In the genomic region with DNA sequence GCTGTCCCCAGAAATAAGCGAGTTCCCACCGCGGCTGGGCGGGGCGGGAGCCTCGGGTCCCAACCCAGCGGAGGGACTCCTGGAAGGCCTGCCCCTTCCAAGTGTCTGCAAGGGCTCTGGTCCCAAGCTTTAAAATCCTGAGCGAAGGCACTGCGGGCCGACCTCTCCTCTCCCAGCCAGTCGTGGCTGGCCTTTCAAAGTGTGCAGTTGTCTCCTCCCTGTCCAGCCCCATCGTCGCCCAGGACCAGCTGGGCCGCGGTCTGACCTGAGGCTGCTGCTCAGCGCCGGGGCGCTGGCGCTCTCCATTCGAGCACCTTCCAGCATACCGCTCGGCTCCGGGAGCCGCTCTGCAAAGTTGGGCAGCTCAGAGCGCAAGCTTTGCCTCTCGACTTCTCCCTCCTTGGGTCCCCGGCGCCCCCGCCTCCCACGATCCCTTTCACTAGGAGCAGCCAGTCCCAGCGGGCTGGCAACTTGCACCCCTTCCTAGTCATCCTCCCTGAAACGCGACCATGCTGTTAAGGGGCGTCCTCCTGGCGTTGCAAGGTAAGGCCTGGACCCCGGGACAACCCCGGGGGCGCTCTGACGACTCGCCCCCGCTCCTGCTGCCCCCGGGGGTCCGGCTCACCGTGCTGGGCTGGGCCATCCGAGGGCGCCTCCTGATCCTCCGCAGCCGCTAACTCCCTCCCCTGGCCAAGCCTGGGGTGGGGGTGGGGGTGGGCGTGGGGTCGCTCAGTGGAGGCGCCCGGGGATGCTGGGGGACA, we compare ENCODE assay signal across 9 cellular contexts. TPM values are rescaled to one million over a fixed set of nuclear protein-coding genes. Genes with fewer than 3 reads are reported as not detected.
DNase-seq lines count a peak whose midpoint lies in the region; ATAC-seq, FAIRE-seq and TF ChIP-seq lines count a peak whose summit lies in the region.
"Had no signal": no experiment of that assay in that cellular context is flagged by ENCODE, and none has a peak within 500 bp of the region (broad histone marks: within the 10 kb centered on the region; RNA-seq: fewer than 3 reads in every experiment).

A gene with protein sequence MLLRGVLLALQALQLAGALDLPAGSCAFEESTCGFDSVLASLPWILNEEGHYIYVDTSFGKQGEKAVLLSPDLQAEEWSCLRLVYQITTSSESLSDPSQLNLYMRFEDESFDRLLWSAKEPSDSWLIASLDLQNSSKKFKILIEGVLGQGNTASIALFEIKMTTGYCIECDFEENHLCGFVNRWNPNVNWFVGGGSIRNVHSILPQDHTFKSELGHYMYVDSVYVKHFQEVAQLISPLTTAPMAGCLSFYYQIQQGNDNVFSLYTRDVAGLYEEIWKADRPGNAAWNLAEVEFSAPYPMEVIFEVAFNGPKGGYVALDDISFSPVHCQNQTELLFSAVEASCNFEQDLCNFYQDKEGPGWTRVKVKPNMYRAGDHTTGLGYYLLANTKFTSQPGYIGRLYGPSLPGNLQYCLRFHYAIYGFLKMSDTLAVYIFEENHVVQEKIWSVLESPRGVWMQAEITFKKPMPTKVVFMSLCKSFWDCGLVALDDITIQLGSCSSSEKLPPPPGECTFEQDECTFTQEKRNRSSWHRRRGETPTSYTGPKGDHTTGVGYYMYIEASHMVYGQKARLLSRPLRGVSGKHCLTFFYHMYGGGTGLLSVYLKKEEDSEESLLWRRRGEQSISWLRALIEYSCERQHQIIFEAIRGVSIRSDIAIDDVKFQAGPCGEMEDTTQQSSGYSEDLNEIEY (plus strand): TSS at position 160 of the 761 bp plus-strand sequence. CDS start 350 bp downstream, at position 510.

- FAIRE-seq in H54 (lab: Jason Lieb, UNC) = no peak

- no peak for ATAC-seq in GM18858 (IDR thresholded peaks at IDR 0.05; ENCODE audit: unreplicated experiment)
- ATAC-seq in HG03520 (IDR thresholded peaks at IDR 0.05; ENCODE audit: unreplicated experiment) = no peak

- DNase-seq in H54 (ENCODE audit: insufficient read length, low spot score) (peak; percentile 69), hepatic stellate cell (ENCODE audit: low spot score) (peak; percentile 58), pulmonary artery endothelial cell (ENCODE audit: low read depth, low spot score) (no peak), SHP77 (lab: John Stamatoyannopoulos, UW) (no peak)
- no peak for DNase-seq in stimulated activated CD4-positive, alpha-beta T cell treated with anti-CD3 and anti-CD28 coated beads, Interleukin-4, amount 100 ng/mL, for 4 hours

- peak within 1 kb of the TSS; percentile 37 for H3K27ac ChIP-seq in angular gyrus (ENCODE audit: low read depth, low read length)
- H3K27ac ChIP-seq: neutrophil had no signal

- peak; percentile 49; the same call in 1 of the 2 replicates for TF ChIP-seq POLR2A in H54 (IDR thresholded peaks at IDR 0.05; ENCODE audit: low read depth, low read length)

RNA-seq across cellular contexts. Expression of the gene that starts here (rescaled TPM):
- total RNA-seq in pulmonary artery endothelial cell = 26.4 and 37.7 TPM in 2 replicates

Comparison
In these comparisons a context has a peak if more than half of its experiments do, and no peak if none do; other contexts are left out.
1. DNase-seq: peak in H54 (single experiment) and hepatic stellate cell (single experiment); none in pulmonary artery endothelial cell (single experiment), SHP77 (0 of 2) and stimulated activated CD4-positive, alpha-beta T cell treated with anti-CD3 and anti-CD28 coated beads, Interleukin-4, amount 100 ng/mL, for 4 hours (0 of 2).